Comparison of ENCODE assay signal across 16 cellular contexts in genomic region chr11:89220684-89221339, GRCh38. TPM values are rescaled to one million over a fixed set of nuclear protein-coding genes. Genes with fewer than 3 reads are reported as not detected.
DNase-seq lines count a peak whose midpoint lies in the region; ATAC-seq, FAIRE-seq and TF ChIP-seq lines count a peak whose summit lies in the region.
"Had no signal": no experiment of that assay in that cellular context is flagged by ENCODE, and none has a peak within 500 bp of the region (broad histone marks: within the 10 kb centered on the region; RNA-seq: fewer than 3 reads in every experiment).

No MANE protein-coding gene starts in this region.

- peak; percentile 91 for DNase-seq in DMS53 (lab: John Stamatoyannopoulos, UW)
- peak; percentile 32 for DNase-seq in H9
- peak; percentile 75 for DNase-seq in NCI-H69 (lab: John Stamatoyannopoulos, UW)
- no peak for DNase-seq in H1 (ENCODE audit: low read depth in 1 of 2, low spot score in 2 of 2)
- no peak for DNase-seq in AML-193 (lab: John Stamatoyannopoulos, UW)
- no peak for DNase-seq in right lobe of liver
- DNase-seq: BE2C; CD8-positive, alpha-beta T cell; DMS 273 treated with DMSO at 0.1 percent for 48 hours; MV-4-11; NCI-H1694 treated with DMSO at 0.1 percent for 48 hours; SIG-M5 had no signal

- H2AFZ ChIP-seq in H9 (ENCODE audit: low read length) (no peak overlapping the region), H1 (ENCODE audit: low read length) (no peak overlapping the region)

- H3K27me3 Mint-ChIP-seq in H9 (ENCODE audit: low read depth): no peaks in the 10 kb centered on the region

- no CpG with 5 or more reads among the region's 8 CpGs for WGBS in H9 (ENCODE audit: extremely low coverage, insufficient read length, low lambda C conversion rate)
- 75% methylated on average over 8 of the region's 8 CpGs; no CpG with 5 or more reads in 1 of the 2 experiments for WGBS in H1 (ENCODE audit: extremely low coverage in 1 of 2, insufficient coverage in 1 of 2, insufficient read length in 1 of 2, insufficient replicate concordance in 2 of 2, low coverage in 1 of 2, low lambda C conversion rate in 2 of 2, missing lambda C conversion rate in 1 of 2), 2 experiments
- WGBS in right lobe of liver (ENCODE audit: insufficient coverage, low coverage, low lambda C conversion rate, missing lambda C conversion rate): 59% methylated on average over 8 of the region's 8 CpGs

- H3K79me1 ChIP-seq in H9 (ENCODE audit: insufficient read depth, low read depth, low read length, poor library complexity, severe bottlenecking): no peaks in the 10 kb centered on the region
- H3K79me1 ChIP-seq in H1 (ENCODE audit: low read depth, low read length): no peaks in the 10 kb centered on the region

- H3K4me2 ChIP-seq in H9 (ENCODE audit: insufficient read depth, insufficient read length, low read length) (no peak overlapping the region), H1 (ENCODE audit: insufficient read depth in 1 of 2, low read depth in 2 of 2, low read length in 2 of 2) (0 out of 4 replicates have a peak overlapping the region, but pooled peaks of 1 of the 2 experiments have one; percentile 13)

- TF ChIP-seq CTCF in H9 (conservative IDR thresholded peaks at IDR 0.05) (no peak), H1 (IDR thresholded peaks at IDR 0.05; ENCODE audit: control extremely low read depth in 1 of 3, insufficient read depth in 1 of 3, low read depth in 1 of 3, low read length in 3 of 3) (no peak), right lobe of liver (IDR thresholded peaks at IDR 0.05) (no peak)

- H3K4me1 ChIP-seq in H9 (ENCODE audit: insufficient read depth, low read length): peaks cover 2% of the 10 kb centered on the region; the same call in 1 of the 2 replicates
- peaks cover 0 to 3% (median 1%) of the 10 kb centered on the region in 4 experiments; a peak in 1 of 7 replicates for H3K4me1 ChIP-seq in H1 (replicated peaks in 1 of 4; ENCODE audit: control insufficient read depth in 3 of 4, insufficient read depth in 4 of 4, low read length in 3 of 4)
- no peaks in the 10 kb centered on the region for H3K4me1 ChIP-seq in right lobe of liver
- H3K4me1 ChIP-seq: BE2C, HAP-1 had no signal

- intact Hi-C loops in right lobe of liver (cut with DNase I): no loop called here

- H4K20me1 ChIP-seq in H9 (ENCODE audit: control insufficient read depth, insufficient read depth, insufficient read length) (no peaks in the 10 kb centered on the region), H1 (replicated peaks in 1 of 2; ENCODE audit: control insufficient read depth in 1 of 2, insufficient read depth in 2 of 2, low read length in 2 of 2) (no peaks in the 10 kb centered on the region)

- H3K4me3 ChIP-seq in H1 (ENCODE audit: extremely low read depth in 1 of 4, insufficient read depth in 2 of 4, low read depth in 3 of 4, low read length in 4 of 4) (no peak overlapping the region), right lobe of liver (no peak overlapping the region)
- H3K4me3 ChIP-seq: HAP-1 had no signal

- no peak overlapping the region for H2BK5ac ChIP-seq in H9 (ENCODE audit: insufficient read length, low read length)
- H2BK5ac ChIP-seq in H1 (ENCODE audit: low read depth, low read length): no peak overlapping the region

- H3K9me3 Mint-ChIP-seq in H9: no peaks in the 10 kb centered on the region
- H3K9me3 Mint-ChIP-seq: CD8-positive, alpha-beta T cell had no signal

- no peak overlapping the region for H3K23ac ChIP-seq in H9 (ENCODE audit: insufficient read length, low read depth, low read length)
- H3K23ac ChIP-seq in H1 (ENCODE audit: insufficient read length): no peak overlapping the region

- H3K79me2 ChIP-seq in H9 (ENCODE audit: insufficient read depth, low read length): no peaks in the 10 kb centered on the region
- H3K79me2 ChIP-seq in H1 (ENCODE audit: control insufficient read depth in 1 of 2, insufficient read depth in 2 of 2, low read length in 2 of 2): no peaks in the 10 kb centered on the region

- H2BK20ac ChIP-seq in H9 (ENCODE audit: low read depth, low read length, poor library complexity, severe bottlenecking): no peak overlapping the region
- no peak overlapping the region for H2BK20ac ChIP-seq in H1 (ENCODE audit: low read length)

- H3K4ac ChIP-seq in H9 (ENCODE audit: low read depth, low read length) (no peak overlapping the region), H1 (replicated peaks; ENCODE audit: insufficient read length, low read depth, low read length) (no peak overlapping the region)

- H4K5ac ChIP-seq in H9 (ENCODE audit: insufficient read length, low read depth, low read length) (no peak overlapping the region), H1 (ENCODE audit: insufficient read length, low read depth, low read length) (no peak overlapping the region)

- no peaks in the 10 kb centered on the region for H3K9me3 ChIP-seq in H9 (ENCODE audit: control insufficient read depth, low read depth, low read length)
- H3K9me3 ChIP-seq in H1 (ENCODE audit: insufficient read depth in 2 of 2, low read depth in 1 of 2, low read length in 1 of 2): no peaks in the 10 kb centered on the region
- no peaks in the 10 kb centered on the region for H3K9me3 ChIP-seq in right lobe of liver
- H3K9me3 ChIP-seq: BE2C, HAP-1 had no signal

- H3K23me2 ChIP-seq in H9 (ENCODE audit: insufficient read length, low read depth, low read length, poor library complexity, severe bottlenecking) (no peaks in the 10 kb centered on the region), H1 (ENCODE audit: low read depth, low read length) (no peaks in the 10 kb centered on the region)

- TF ChIP-seq POLR2A in H1 (IDR thresholded peaks at IDR 0.05; ENCODE audit: control extremely low read depth in 1 of 2, low read depth in 2 of 2, low read length in 2 of 2) (no peak), right lobe of liver (IDR thresholded peaks at IDR 0.05) (no peak)

- no peak overlapping the region for H2BK120ac ChIP-seq in H9 (ENCODE audit: low read depth, low read length, poor library complexity, severe bottlenecking)
- no peak overlapping the region for H2BK120ac ChIP-seq in H1 (replicated peaks; ENCODE audit: low read depth, low read length)

- H3K56ac ChIP-seq in H9 (ENCODE audit: insufficient read length, low read depth, low read length) (no peak overlapping the region), H1 (replicated peaks; ENCODE audit: insufficient read length, low read depth, low read length) (no peak overlapping the region)

- CTCF ChIA-PET in H1 (lab: Charles Lee; ENCODE audit: partially characterized antibody): interaction anchor here (0.7 kb wide), 1 partner anchor 38 kb away, joined by 3 read pairs; no protein-coding TSS in a partner anchor

- H3K27ac ChIP-seq in H9 (ENCODE audit: insufficient read length, low read depth, low read length): no peak overlapping the region
- H3K27ac ChIP-seq in H1 (ENCODE audit: low read depth, low read length): no peak overlapping the region
- H3K27ac ChIP-seq in right lobe of liver: no peak overlapping the region

- ATAC-seq in right lobe of liver (no peak), GM18868 (IDR thresholded peaks at IDR 0.05; ENCODE audit: unreplicated experiment) (no peak)
- ATAC-seq: CD8-positive, alpha-beta T cell had no signal

- H3K36me3 ChIP-seq in H1 (ENCODE audit: control insufficient read depth in 2 of 4, insufficient read depth in 4 of 4, low read length in 3 of 4): no peaks in the 10 kb centered on the region
- no peaks in the 10 kb centered on the region for H3K36me3 ChIP-seq in right lobe of liver
- H3K36me3 ChIP-seq: BE2C, HAP-1 had no signal

- H4K8ac ChIP-seq in H9 (replicated peaks; ENCODE audit: insufficient read length, low read depth, low read length) (no peak overlapping the region), H1 (ENCODE audit: extremely low read depth, insufficient read depth, low read length) (no peak overlapping the region)

- TF ChIP-seq RAD21 in H1 (IDR thresholded peaks at IDR 0.05 in 1 of 2, conservative IDR thresholded peaks at IDR 0.05 in 1 of 2; ENCODE audit: low read depth in 2 of 2, low read length in 2 of 2): no peak

- H3K9ac ChIP-seq in H9 (ENCODE audit: extremely low read depth, insufficient read length, low read length) (no peak overlapping the region), H1 (replicated peaks in 1 of 4; ENCODE audit: extremely low read depth in 1 of 4, low read depth in 3 of 4, low read length in 3 of 4) (no peak overlapping the region)

- peaks cover 22 to 26% of the 10 kb centered on the region in 2 experiments for H3K4me1 Mint-ChIP-seq in H9

- H2BK12ac ChIP-seq in H9 (ENCODE audit: insufficient read length, low read depth, low read length): no peak overlapping the region
- no peak overlapping the region; the same call in 1 of the 2 replicates for H2BK12ac ChIP-seq in H1 (ENCODE audit: low read depth, low read length)

- peak overlapping the region; percentile 54 to 96 (median 94); a peak in 4 of 7 replicates for H3K27ac Mint-ChIP-seq in H9
- H3K27ac Mint-ChIP-seq: CD8-positive, alpha-beta T cell had no signal

- H2BK15ac ChIP-seq in H9 (ENCODE audit: low read depth, low read length) (no peak overlapping the region), H1 (ENCODE audit: low read length) (no peak overlapping the region)

- H3K14ac ChIP-seq in H9 (ENCODE audit: insufficient read depth, low read length): no peak overlapping the region
- no peak overlapping the region for H3K14ac ChIP-seq in H1 (ENCODE audit: insufficient read length)

- H3K4me3 Mint-ChIP-seq in H9: no peak overlapping the region
- H3K4me3 Mint-ChIP-seq: CD8-positive, alpha-beta T cell had no signal

- H2AK5ac ChIP-seq in H9 (ENCODE audit: insufficient read length, low read length) (no peak overlapping the region), H1 (ENCODE audit: low read depth, low read length) (no peak overlapping the region)

- no peaks in the 10 kb centered on the region for H3K36me3 Mint-ChIP-seq in H9 (ENCODE audit: insufficient read depth in 1 of 3, low read depth in 3 of 3)
- H3K36me3 Mint-ChIP-seq: CD8-positive, alpha-beta T cell had no signal

- no peaks in the 10 kb centered on the region for H3K27me3 ChIP-seq in H9 (ENCODE audit: insufficient read depth, low read length)
- no peaks in the 10 kb centered on the region for H3K27me3 ChIP-seq in H1 (replicated peaks in 1 of 4; ENCODE audit: control insufficient read depth in 3 of 4, extremely low read depth in 1 of 4, insufficient read depth in 3 of 4, low read length in 3 of 4)
- no peaks in the 10 kb centered on the region for H3K27me3 ChIP-seq in right lobe of liver
- H3K27me3 ChIP-seq: BE2C had no signal

- H3T11ph ChIP-seq in H9 (ENCODE audit: low read length): no peak overlapping the region

- peak; percentile 48 for FAIRE-seq in H1 (lab: Jason Lieb, UNC)

- H4K91ac ChIP-seq in H9 (ENCODE audit: insufficient read length, low read depth, low read length) (no peak overlapping the region), H1 (replicated peaks; ENCODE audit: insufficient read length, low read length) (no peak overlapping the region)

- TF ChIP-seq EP300 in H1 (IDR thresholded peaks at IDR 0.05; ENCODE audit: borderline replicate concordance in 1 of 2, low read depth in 2 of 2, low read length in 2 of 2): 0 out of 3 replicates have a peak, but pooled peaks of 1 of the 2 experiments have one; percentile 22

- no peak overlapping the region for H3K18ac ChIP-seq in H9 (ENCODE audit: insufficient read length, low read depth, low read length)
- no peak overlapping the region for H3K18ac ChIP-seq in H1 (ENCODE audit: extremely low read depth, low read length)

- POLR2A ChIA-PET in H1 (lab: Charles Lee; ENCODE audit: partially characterized antibody): no interaction called here

RNA-seq across cellular contexts. Expression of gene TYR, which starts 43.1 kb away (rescaled TPM):
- not detected in 2 replicates for total RNA-seq in H9 (2021)
- total RNA-seq in H1 (2021; fragmentation: NEBNext Ultra II Directional; extraction: Animal tissue kit (Norgen Biotek cat#: 25700)): not detected in 2 replicates
- polyA plus RNA-seq in H1 (2011; rRNA removed): not detected in 2 replicates
- not detected for polyA plus RNA-seq in H1 (2011; cell fraction: cytosol; rRNA removed)
- not detected for polyA plus RNA-seq in H1 (2011; cell fraction: nucleus; rRNA removed)
- not detected in 4 replicates for polyA plus RNA-seq in H1 (2012, experiment 1 of 2)
- not detected for polyA plus RNA-seq in H1 (2012, experiment 2 of 2)
- not detected for polyA plus RNA-seq in H1 (2013, experiment 1 of 2)
- not detected for polyA plus RNA-seq in H1 (2013, experiment 2 of 2)
- polyA minus RNA-seq in H1 (2011; rRNA and poly(A)+ RNA removed): not detected in 2 replicates
- not detected for polyA minus RNA-seq in H1 (2011; cell fraction: cytosol; rRNA and poly(A)+ RNA removed)
- polyA minus RNA-seq in H1 (2011; cell fraction: nucleus; rRNA and poly(A)+ RNA removed): not detected
- total RNA-seq in right lobe of liver: not detected
- total RNA-seq: CD8-positive, alpha-beta T cell; HT1080; T-helper 2 cell treated with Interferon-gamma antibody and Interleukin-4, amounts not matched to agents 100 ng/mL and 5 ng/mL, for 36 hours had no signal

Comparison
In these comparisons a context has a peak if more than half of its experiments do, and no peak if none do; other contexts are left out.
1. DNase-seq: peak in DMS53 (single experiment), H9 (single experiment) and NCI-H69 (single experiment); none in H1 (0 of 2), AML-193 (0 of 2) and right lobe of liver (0 of 3).